Comparison of ENCODE assay signal across 15 cellular contexts in the genomic region with DNA sequence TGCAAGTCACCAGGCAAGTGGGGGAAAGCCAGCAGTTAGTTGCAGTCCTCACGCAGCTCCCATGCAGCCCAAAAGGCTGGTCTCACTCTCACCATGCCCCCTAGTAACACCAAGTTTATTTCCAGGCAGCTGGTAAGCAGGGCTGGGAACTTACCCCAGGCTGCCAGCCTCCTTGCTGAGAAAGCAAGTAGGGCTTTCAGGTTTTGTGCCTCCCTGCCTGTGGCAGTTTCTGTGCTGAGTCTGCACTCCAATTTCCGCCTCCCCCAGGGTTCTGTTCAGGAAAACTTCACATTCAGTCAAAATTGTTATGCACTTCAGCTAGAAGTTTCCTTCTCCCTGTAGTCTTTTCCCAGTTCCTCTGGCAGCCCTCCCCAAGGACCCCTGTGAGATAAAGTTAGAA.
DNase-seq lines count a peak whose midpoint lies in the region; ATAC-seq and TF ChIP-seq lines count a peak whose summit lies in the region.
"Had no signal": no experiment of that assay in that cellular context is flagged by ENCODE, and none has a peak within 500 bp of the region (broad histone marks: within the 10 kb centered on the region; RNA-seq: fewer than 3 reads in every experiment).

No MANE protein-coding gene starts in this region.

- no peak overlapping the region for H3K27ac Mint-ChIP-seq in naive thymus-derived CD8-positive, alpha-beta T cell
- H3K27ac Mint-ChIP-seq: CD4-positive, alpha-beta T cell had no signal

- TF ChIP-seq CTCF in KMS-11 (conservative IDR thresholded peaks at IDR 0.05; ENCODE audit: low read depth, low read length), result no peak

- POLR2A ChIA-PET in naive thymus-derived CD8-positive, alpha-beta T cell (lab: Charles Lee), result no interaction called here

- peaks cover 10% of the 10 kb centered on the region for H3K4me1 ChIP-seq in BLaER1
- peaks cover 48% of the 10 kb centered on the region for H3K4me1 ChIP-seq in KMS-11 (ENCODE audit: low read depth, poor library complexity, severe bottlenecking)
- no peaks in the 10 kb centered on the region for H3K4me1 ChIP-seq in mesendoderm (ENCODE audit: control insufficient read depth, low read depth, low read length)
- H3K4me1 ChIP-seq: Caco-2 had no signal

- no peaks in the 10 kb centered on the region for H3K79me1 ChIP-seq in mesendoderm (ENCODE audit: low read length)

- peak overlapping the region; percentile 8 for H3K56ac ChIP-seq in mesendoderm (ENCODE audit: low read length)

- DNase-seq in SK-N-MC (ENCODE audit: low read depth, low spot score), result peak; percentile 91
- DNase-seq in mesendoderm, result no peak
- DNase-seq in naive thymus-derived CD8-positive, alpha-beta T cell, result no peak
- no peak for DNase-seq in T1000 (lab: John Stamatoyannopoulos, UW)
- DNase-seq: C1 segment of cervical spinal cord; Caco-2; CD4-positive, alpha-beta T cell; GDM1; HCEC 1CT had no signal

- H3K4me2 ChIP-seq in BLaER1 (peak overlapping the region; percentile 39; the same call in 1 of the 2 replicates), KMS-11 (peak overlapping the region; percentile 76; the same call in 1 of the 2 replicates), mesendoderm (ENCODE audit: low read length) (no peak overlapping the region)
- H3K4me2 ChIP-seq: A549 had no signal

- H3K27me3 Mint-ChIP-seq in naive thymus-derived CD8-positive, alpha-beta T cell, result no peaks in the 10 kb centered on the region
- H3K27me3 Mint-ChIP-seq: CD4-positive, alpha-beta T cell had no signal

- no peak overlapping the region for H2BK5ac ChIP-seq in mesendoderm (ENCODE audit: low read length)

- no peaks in the 10 kb centered on the region for H3K27me3 ChIP-seq in BLaER1
- H3K27me3 ChIP-seq in KMS-11 (ENCODE audit: insufficient read depth, low read depth), result no peaks in the 10 kb centered on the region
- H3K27me3 ChIP-seq in mesendoderm (ENCODE audit: insufficient read depth, low read length, poor library complexity), result no peaks in the 10 kb centered on the region

- no peak overlapping the region for H3K4ac ChIP-seq in mesendoderm (ENCODE audit: low read depth, low read length)

- no peak overlapping the region for H3K9ac ChIP-seq in BLaER1
- peak overlapping the region; percentile 23; the same call in 1 of the 2 replicates for H3K9ac ChIP-seq in KMS-11
- no peak overlapping the region for H3K9ac ChIP-seq in SK-N-MC (ENCODE audit: insufficient read length)
- no peak overlapping the region for H3K9ac ChIP-seq in mesendoderm (ENCODE audit: low read length)

- H3K4me3 ChIP-seq in BLaER1 (no peak overlapping the region), KMS-11 (IDR thresholded peaks at IDR 0.05; ENCODE audit: insufficient read depth, low read depth, low read length) (no peak overlapping the region), SK-N-MC (peak overlapping the region; percentile 53), mesendoderm (ENCODE audit: low read length) (no peak overlapping the region)
- H3K4me3 ChIP-seq: A549 had no signal

- H2BK15ac ChIP-seq in mesendoderm (replicated peaks; ENCODE audit: low read depth), result no peak overlapping the region

- H3K4me1 Mint-ChIP-seq in naive thymus-derived CD8-positive, alpha-beta T cell, result peaks cover 2 to 11% (median 7%) of the 10 kb centered on the region in 4 donors

- peaks cover 24 to 52% (median 38%) of the 10 kb centered on the region in 9 donors for H3K9me3 Mint-ChIP-seq in naive thymus-derived CD8-positive, alpha-beta T cell

- no peak overlapping the region for H3K27ac ChIP-seq in BLaER1
- H3K27ac ChIP-seq in KMS-11, result peak overlapping the region; percentile 82
- peak overlapping the region; percentile 79 for H3K27ac ChIP-seq in SK-N-MC
- H3K27ac ChIP-seq in mesendoderm (ENCODE audit: low read depth, low read length), result no peak overlapping the region
- H3K27ac ChIP-seq: 22Rv1, A549 had no signal

- peak overlapping the region; percentile 57 for H2AFZ ChIP-seq in KMS-11 (ENCODE audit: low read depth)

- H2AK5ac ChIP-seq in mesendoderm (ENCODE audit: low read length), result no peak overlapping the region

- H3K79me2 ChIP-seq in KMS-11 (ENCODE audit: insufficient read depth, low read depth) (no peaks in the 10 kb centered on the region), mesendoderm (ENCODE audit: control insufficient read depth, insufficient read depth, low read length) (no peaks in the 10 kb centered on the region)

- H3K23ac ChIP-seq in mesendoderm (ENCODE audit: low read length), result no peak overlapping the region

- no peak overlapping the region for H2BK120ac ChIP-seq in mesendoderm (ENCODE audit: low read depth, low read length)

- H3K9me3 ChIP-seq in BLaER1, result peaks cover 52% of the 10 kb centered on the region
- no peaks in the 10 kb centered on the region for H3K9me3 ChIP-seq in SK-N-MC (ENCODE audit: low read depth, low read length)
- H3K9me3 ChIP-seq: Caco-2 had no signal

- no CpG with 5 or more reads among the region's 2 CpGs for WGBS in mesendoderm (ENCODE audit: extremely low coverage, insufficient coverage, low lambda C conversion rate)

- ATAC-seq in naive thymus-derived CD8-positive, alpha-beta T cell, result no peak
- no peak for ATAC-seq in GM19035 (IDR thresholded peaks at IDR 0.05; ENCODE audit: unreplicated experiment)
- ATAC-seq in GM21619 (IDR thresholded peaks at IDR 0.05; ENCODE audit: unreplicated experiment), result no peak
- ATAC-seq: A549 had no signal

- H4K5ac ChIP-seq in mesendoderm (ENCODE audit: low read length), result no peak overlapping the region

- no peaks in the 10 kb centered on the region for H3K36me3 ChIP-seq in BLaER1
- H3K36me3 ChIP-seq in KMS-11 (ENCODE audit: insufficient read depth), result no peaks in the 10 kb centered on the region
- H3K36me3 ChIP-seq in SK-N-MC (ENCODE audit: insufficient read depth, low read length), result no peaks in the 10 kb centered on the region
- H3K36me3 ChIP-seq in mesendoderm (ENCODE audit: control insufficient read depth, insufficient read depth, low read length), result no peaks in the 10 kb centered on the region

- H4K20me1 ChIP-seq in BLaER1 (no peaks in the 10 kb centered on the region), KMS-11 (ENCODE audit: insufficient read depth) (no peaks in the 10 kb centered on the region)

- no peak overlapping the region for H3K4me3 Mint-ChIP-seq in naive thymus-derived CD8-positive, alpha-beta T cell
- H3K4me3 Mint-ChIP-seq: CD4-positive, alpha-beta T cell had no signal

- H3K36me3 Mint-ChIP-seq in naive thymus-derived CD8-positive, alpha-beta T cell, result peaks cover 0 to 43% (median 32%) of the 10 kb centered on the region in 3 donors

- H4K8ac ChIP-seq in mesendoderm (ENCODE audit: low read depth, low read length), result no peak overlapping the region

- no peak overlapping the region for H3K18ac ChIP-seq in mesendoderm (ENCODE audit: low read length)

Comparison
In these comparisons a context has a peak if more than half of its experiments do, and no peak if none do; other contexts are left out.
1. H3K27ac ChIP-seq: peak in KMS-11 (single experiment) and SK-N-MC (single experiment); none in BLaER1 (single experiment) and mesendoderm (single experiment).